Comparison of ENCODE assay signal across 17 cellular contexts in genomic region chr10:100816671-100817070, GRCh38.
A peak's percentile ranks its signal among the peaks of the same experiment; 100 is the strongest.
DNase-seq lines count a peak whose midpoint lies in the region; ATAC-seq and TF ChIP-seq lines count a peak whose summit lies in the region.
"Had no signal": no experiment of that assay in that cellular context is flagged by ENCODE, and none has a peak within 500 bp of the region (broad histone marks: within the 10 kb centered on the region; RNA-seq: fewer than 3 reads in every experiment).

No MANE protein-coding gene starts in this region.

- no peak overlapping the region for H3K27ac ChIP-seq in endodermal cell (ENCODE audit: low read depth, low read length)
- H3K27ac ChIP-seq: C4-2B, Peyer's patch had no signal

- no peaks in the 10 kb centered on the region for H3K36me3 Mint-ChIP-seq in endodermal cell (ENCODE audit: low read depth)

- no peak overlapping the region for H3K9ac ChIP-seq in endodermal cell (ENCODE audit: extremely low read depth, low read length, poor library complexity, severe bottlenecking)

- no peaks in the 10 kb centered on the region for H3K9me3 ChIP-seq in endodermal cell (ENCODE audit: control insufficient read depth, low read length)
- H3K9me3 ChIP-seq: Peyer's patch had no signal

- whole genome bisulfite sequencing in endodermal cell (ENCODE audit: insufficient coverage in 1 of 2, insufficient read length in 1 of 2), 2 experiments, result 42 to 59% methylated on average over 4 to 6 of the region's 6 CpGs

- no peak overlapping the region for H3K4me3 Mint-ChIP-seq in endodermal cell

- H3K27me3 ChIP-seq in endodermal cell (ENCODE audit: control insufficient read depth, insufficient read depth, low read length, poor library complexity, severe bottlenecking), result peaks cover 71% of the 10 kb centered on the region
- H3K27me3 ChIP-seq: Peyer's patch had no signal

- H3K4me1 ChIP-seq in endodermal cell (ENCODE audit: control insufficient read depth, insufficient read depth, low read length), result peaks cover 9% of the 10 kb centered on the region
- H3K4me1 ChIP-seq: Peyer's patch had no signal

- TF ChIP-seq CTCF in endodermal cell (conservative IDR thresholded peaks at IDR 0.05) (no peak), retinal pigment epithelial cell (conservative IDR thresholded peaks at IDR 0.05; ENCODE audit: low read depth, low read length) (no peak)

- peaks cover 15% of the 10 kb centered on the region for H3K4me1 Mint-ChIP-seq in endodermal cell

- H3K36me3 ChIP-seq in endodermal cell (ENCODE audit: control insufficient read depth, insufficient read depth, low read length), result no peaks in the 10 kb centered on the region
- H3K36me3 ChIP-seq: Peyer's patch had no signal

- ATAC-seq in stimulated activated naive CD8-positive, alpha-beta T cell treated with anti-CD3 and anti-CD28 coated beads, Interleukin-15, Interleukin-2, amounts not matched to agents 100 U/mL and 50 U/mL, for 24 hours, result no peak
- ATAC-seq in HG02870 (IDR thresholded peaks at IDR 0.05; ENCODE audit: unreplicated experiment), result no peak

- H3K4me3 ChIP-seq in endodermal cell (ENCODE audit: low read length) (no peak overlapping the region), retinal pigment epithelial cell (ENCODE audit: low read length) (no peak overlapping the region)
- H3K4me3 ChIP-seq: Peyer's patch had no signal

- peaks cover 93% of the 10 kb centered on the region for H3K27me3 Mint-ChIP-seq in endodermal cell (ENCODE audit: insufficient read depth)

- H3K27ac Mint-ChIP-seq in endodermal cell, result no peak overlapping the region

- no peaks in the 10 kb centered on the region for H3K9me3 Mint-ChIP-seq in endodermal cell

- DNase-seq in ELF-1 (ENCODE audit: low read depth, low spot score), result peak; percentile 64
- DNase-seq in NCI-H82 treated with DMSO at 0.1 percent for 48 hours (lab: John Stamatoyannopoulos, UW; ENCODE audit: unreplicated experiment), result peak; percentile 33
- peak; percentile 85 for DNase-seq in endodermal cell
- DNase-seq in retinal pigment epithelial cell (ENCODE audit: low read depth), result peak; percentile 4
- no peak for DNase-seq in stimulated activated naive CD8-positive, alpha-beta T cell treated with anti-CD3 and anti-CD28 coated beads, Interleukin-15, Interleukin-2, amounts not matched to agents 100 U/mL and 50 U/mL, for 24 hours
- no peak for DNase-seq in NCI-H1092 treated with DMSO at 0.1 percent for 48 hours (lab: John Stamatoyannopoulos, UW)
- DNase-seq: ACHN, AML-193, DMS79, GOT3, KG1, NCI-H2107, NCI-H446, NCI-H526 treated with DMSO at 0.1 percent for 48 hours had no signal

Comparison
In these comparisons a context has a peak if more than half of its experiments do, and no peak if none do; other contexts are left out.
1. DNase-seq: peak in ELF-1 (single experiment), NCI-H82 treated with DMSO at 0.1 percent for 48 hours (single experiment), endodermal cell (single experiment) and retinal pigment epithelial cell (single experiment); none in stimulated activated naive CD8-positive, alpha-beta T cell treated with anti-CD3 and anti-CD28 coated beads, Interleukin-15, Interleukin-2, amounts not matched to agents 100 U/mL and 50 U/mL, for 24 hours (single experiment) and NCI-H1092 treated with DMSO at 0.1 percent for 48 hours (single experiment).